ENCODE assay signal across 1 cellular context in genomic region chr1:30684881-30685795, GRCh38.
A peak's percentile ranks its signal among the peaks of the same experiment; 100 is the strongest.
TF ChIP-seq lines count a peak whose summit lies in the region.

No MANE protein-coding gene starts in this region.

TF ChIP-seq in H1, 55 proteins besides CTCF, POLR2A, EP300 and RAD21:
- peak; percentile 63 for TF ChIP-seq KDM4A (IDR thresholded peaks at IDR 0.05; ENCODE audit: low read depth, low read length, severe bottlenecking)
- TF ChIP-seq TBP (IDR thresholded peaks at IDR 0.05; ENCODE audit: low read depth, low read length) = peak; percentile 27; the same call in 1 of the 2 replicates
- TF ChIP-seq SIX5 (IDR thresholded peaks at IDR 0.05; ENCODE audit: low read depth, low read length) = no peak
- TF ChIP-seq YY1 (IDR thresholded peaks at IDR 0.05; ENCODE audit: low read depth, low read length) = no peak
- TF ChIP-seq, protein P1, sequence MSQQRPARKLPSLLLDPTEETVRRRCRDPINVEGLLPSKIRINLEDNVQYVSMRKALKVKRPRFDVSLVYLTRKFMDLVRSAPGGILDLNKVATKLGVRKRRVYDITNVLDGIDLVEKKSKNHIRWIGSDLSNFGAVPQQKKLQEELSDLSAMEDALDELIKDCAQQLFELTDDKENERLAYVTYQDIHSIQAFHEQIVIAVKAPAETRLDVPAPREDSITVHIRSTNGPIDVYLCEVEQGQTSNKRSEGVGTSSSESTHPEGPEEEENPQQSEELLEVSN (IDR thresholded peaks at IDR 0.05) = peak; percentile 62
- TF ChIP-seq, protein P2, sequence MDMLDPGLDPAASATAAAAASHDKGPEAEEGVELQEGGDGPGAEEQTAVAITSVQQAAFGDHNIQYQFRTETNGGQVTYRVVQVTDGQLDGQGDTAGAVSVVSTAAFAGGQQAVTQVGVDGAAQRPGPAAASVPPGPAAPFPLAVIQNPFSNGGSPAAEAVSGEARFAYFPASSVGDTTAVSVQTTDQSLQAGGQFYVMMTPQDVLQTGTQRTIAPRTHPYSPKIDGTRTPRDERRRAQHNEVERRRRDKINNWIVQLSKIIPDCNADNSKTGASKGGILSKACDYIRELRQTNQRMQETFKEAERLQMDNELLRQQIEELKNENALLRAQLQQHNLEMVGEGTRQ (IDR thresholded peaks at IDR 0.05; ENCODE audit: low read length) = peak; percentile 72
- TF ChIP-seq CREB1 (IDR thresholded peaks at IDR 0.05) = peak; percentile 86
- TF ChIP-seq RBBP5 (IDR thresholded peaks at IDR 0.05; ENCODE audit: borderline replicate concordance, low read depth, low read length) = 0 out of 2 replicates have a peak, but pooled peaks have one; percentile 38
- TF ChIP-seq NANOG (IDR thresholded peaks at IDR 0.05; ENCODE audit: insufficient read depth, low read depth, low read length, poor library complexity, severe bottlenecking) = no peak
- TF ChIP-seq HDAC6 (IDR thresholded peaks at IDR 0.05; ENCODE audit: low read depth, low read length) = no peak
- no peak for TF ChIP-seq MAFK (IDR thresholded peaks at IDR 0.05; ENCODE audit: low read depth, low read length)
- TF ChIP-seq FOSL1 (IDR thresholded peaks at IDR 0.05; ENCODE audit: insufficient read depth, low read depth, low read length) = no peak
- TF ChIP-seq ASH2L (IDR thresholded peaks at IDR 0.05; ENCODE audit: low read length) = peak; percentile 42
- no peak for TF ChIP-seq CTBP2 (IDR thresholded peaks at IDR 0.05; ENCODE audit: borderline replicate concordance, insufficient read depth, insufficient read length, low read length)
- no peak for TF ChIP-seq NRF1 (IDR thresholded peaks at IDR 0.05; ENCODE audit: low read depth, low read length)
- TF ChIP-seq EZH2 (IDR thresholded peaks at IDR 0.05; ENCODE audit: low read depth, low read length, severe bottlenecking) = peak; percentile 33
- TF ChIP-seq GABPA (IDR thresholded peaks at IDR 0.05; ENCODE audit: borderline replicate concordance, insufficient read depth, low read length) = no peak
- no peak for TF ChIP-seq RFX5 (IDR thresholded peaks at IDR 0.05; ENCODE audit: borderline replicate concordance, low read depth, low read length)
- peak in 1 of 2 experiments; percentile 62; a peak in 1 of 4 replicates for TF ChIP-seq SIN3A (conservative IDR thresholded peaks at IDR 0.05 in 1 of 2, IDR thresholded peaks at IDR 0.05 in 1 of 2; ENCODE audit: low read depth in 1 of 2, low read length in 2 of 2)
- TF ChIP-seq ATF3 (IDR thresholded peaks at IDR 0.05; ENCODE audit: insufficient read depth, low read depth, low read length) = no peak
- TF ChIP-seq JUND (IDR thresholded peaks at IDR 0.05; ENCODE audit: low read length) = 0 out of 2 replicates have a peak, but pooled peaks have one; percentile 9
- TF ChIP-seq TAF1 (IDR thresholded peaks at IDR 0.05; ENCODE audit: low read depth, low read length) = peak; percentile 50; the same call in 1 of the 2 replicates
- TF ChIP-seq CEBPB (IDR thresholded peaks at IDR 0.05; ENCODE audit: low read depth, low read length) = no peak
- TF ChIP-seq, protein P3, sequence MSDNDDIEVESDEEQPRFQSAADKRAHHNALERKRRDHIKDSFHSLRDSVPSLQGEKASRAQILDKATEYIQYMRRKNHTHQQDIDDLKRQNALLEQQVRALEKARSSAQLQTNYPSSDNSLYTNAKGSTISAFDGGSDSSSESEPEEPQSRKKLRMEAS (IDR thresholded peaks at IDR 0.05) = peak; percentile 43
- TF ChIP-seq TEAD4 (IDR thresholded peaks at IDR 0.05; ENCODE audit: low read depth, low read length) = no peak
- TF ChIP-seq SP1 (IDR thresholded peaks at IDR 0.05; ENCODE audit: low read depth, low read length) = peak; percentile 76; the same call in 1 of the 2 replicates
